14 cellular contexts compared by ENCODE assay signal in genomic region chr5:149493316-149493715, GRCh38. TPM values are rescaled to one million over a fixed set of nuclear protein-coding genes. Genes with fewer than 3 reads are reported as not detected.
DNase-seq lines count a peak whose midpoint lies in the region; ATAC-seq and TF ChIP-seq lines count a peak whose summit lies in the region.
"Had no signal": no experiment of that assay in that cellular context is flagged by ENCODE, and none has a peak within 500 bp of the region (broad histone marks: within the 10 kb centered on the region; RNA-seq: fewer than 3 reads in every experiment).

No MANE protein-coding gene starts in this region.

- H3K27me3 ChIP-seq in trophoblast cell (ENCODE audit: insufficient read depth, low read length) = no peaks in the 10 kb centered on the region
- H3K27me3 ChIP-seq: colonic mucosa, esophagus squamous epithelium, stomach had no signal

- no peak for ATAC-seq in sciatic nerve

- no peak overlapping the region for H4K12ac ChIP-seq in trophoblast cell (ENCODE audit: low read depth, low read length)

- TF ChIP-seq CTCF in LNCaP clone FGC (IDR thresholded peaks at IDR 0.05; ENCODE audit: control insufficient read depth, extremely low read depth, insufficient read depth) (no peak), VCaP (conservative IDR thresholded peaks at IDR 0.05) (no peak)

- H3K4me3 ChIP-seq in LNCaP clone FGC (ENCODE audit: low read depth, low read length) (peak overlapping the region; percentile 23; the same call in 1 of the 2 replicates), trophoblast cell (ENCODE audit: low read depth, low read length) (no peak overlapping the region)
- H3K4me3 ChIP-seq: colonic mucosa, esophagus squamous epithelium, HAP-1, stomach had no signal

- H3K4ac ChIP-seq in trophoblast cell (ENCODE audit: low read depth, low read length) = no peak overlapping the region

- H4K8ac ChIP-seq in trophoblast cell (ENCODE audit: low read depth, low read length) = no peak overlapping the region

- peak; percentile 19 for DNase-seq in NCI-H1436 treated with DMSO at 0.1 percent for 48 hours (lab: John Stamatoyannopoulos, UW)
- no peak for DNase-seq in NCI-H1436 (lab: John Stamatoyannopoulos, UW)
- peak; percentile 84 for DNase-seq in LNCaP clone FGC (ENCODE audit: low read depth)
- peak in 1 of 2 donors; percentile 48 for DNase-seq in trophoblast cell
- no peak for DNase-seq in sciatic nerve (ENCODE audit: low spot score)
- no peak for DNase-seq in ecto neural progenitor cell (ENCODE audit: low spot score)
- no peak for DNase-seq in NOMO-1 treated with DMSO at 0.1 percent for 48 hours (lab: John Stamatoyannopoulos, UW; ENCODE audit: unreplicated experiment)
- DNase-seq: activated CD4-positive, alpha-beta T cell treated with anti-CD3 and anti-CD28 coated beads for 48 hours; colonic mucosa; esophagus squamous epithelium; NCI-H1417 treated with DMSO at 0.1 percent for 48 hours; stomach had no signal

- peaks cover 0 to 2% of the 10 kb centered on the region in 2 experiments for H3K4me1 ChIP-seq in trophoblast cell (ENCODE audit: control insufficient read depth in 1 of 2, insufficient read depth in 2 of 2, low read length in 2 of 2)

- H3K79me1 ChIP-seq in trophoblast cell (ENCODE audit: low read length) = peaks cover 2% of the 10 kb centered on the region

- whole genome bisulfite sequencing in trophoblast cell (ENCODE audit: extremely low coverage, insufficient coverage, insufficient read length) = no CpG with 5 or more reads among the region's 2 CpGs

- H3K27ac ChIP-seq in VCaP (peak overlapping the region; percentile 65), trophoblast cell (ENCODE audit: low read depth, low read length) (peak overlapping the region; percentile 17)
- H3K27ac ChIP-seq: colonic mucosa had no signal

- H3K18ac ChIP-seq in trophoblast cell (ENCODE audit: low read length) = no peak overlapping the region

- intact Hi-C loops in sciatic nerve (cut with DNase I) = no loop called here

- H2BK12ac ChIP-seq in trophoblast cell (ENCODE audit: low read length) = no peak overlapping the region

- peaks cover 6 to 10% of the 10 kb centered on the region in 2 experiments for H3K36me3 ChIP-seq in trophoblast cell (ENCODE audit: control insufficient read depth in 1 of 2, insufficient read depth in 2 of 2, low read length in 2 of 2)
- H3K36me3 ChIP-seq: colonic mucosa had no signal

- H2AFZ ChIP-seq in trophoblast cell (ENCODE audit: insufficient read depth, low read length, poor library complexity) = no peak overlapping the region

- H3K9me3 ChIP-seq in trophoblast cell (ENCODE audit: insufficient read depth, low read depth, low read length) = no peaks in the 10 kb centered on the region
- H3K9me3 ChIP-seq: colonic mucosa, esophagus squamous epithelium, HAP-1, stomach had no signal

- no peaks in the 10 kb centered on the region for H3K79me2 ChIP-seq in trophoblast cell (ENCODE audit: control insufficient read depth, insufficient read depth, low read length, poor library complexity)

- H4K91ac ChIP-seq in trophoblast cell (ENCODE audit: low read depth, low read length) = no peak overlapping the region

- H3K14ac ChIP-seq in trophoblast cell (ENCODE audit: low read length) = no peak overlapping the region

- H2BK5ac ChIP-seq in trophoblast cell (ENCODE audit: low read depth, low read length, poor library complexity) = no peak overlapping the region

- no peak overlapping the region for H2BK120ac ChIP-seq in trophoblast cell (ENCODE audit: insufficient read depth, low read length, poor library complexity)

- no peak overlapping the region for H3K9ac ChIP-seq in trophoblast cell (ENCODE audit: low read length)

- no peak overlapping the region for H2AK5ac ChIP-seq in trophoblast cell (ENCODE audit: low read length)

- H3K4me2 ChIP-seq in trophoblast cell (ENCODE audit: low read length) = no peak overlapping the region

- no peak overlapping the region for H3K23ac ChIP-seq in trophoblast cell (ENCODE audit: low read length)

RNA-seq across cellular contexts. Expression of gene CSNK1A1, which starts 57.9 kb away (rescaled TPM):
- polyA plus RNA-seq in trophoblast cell (2013) = 307 TPM in 2 replicates
- total RNA-seq in sciatic nerve = 187 TPM

Comparison
In these comparisons a context has a peak if more than half of its experiments do, and no peak if none do; other contexts are left out.
1. DNase-seq: peak in NCI-H1436 treated with DMSO at 0.1 percent for 48 hours (single experiment) and LNCaP clone FGC (single experiment); none in NCI-H1436 (single experiment), sciatic nerve (single experiment), ecto neural progenitor cell (single experiment) and NOMO-1 treated with DMSO at 0.1 percent for 48 hours (single experiment).